Comparison of ENCODE assay signal across 8 cellular contexts in genomic region chr6:4008324-4009047, GRCh38.
DNase-seq lines count a peak whose midpoint lies in the region; ATAC-seq and TF ChIP-seq lines count a peak whose summit lies in the region.

No MANE protein-coding gene starts in this region.

- in situ Hi-C loops in astrocyte of the spinal cord (cut with HindIII; ENCODE audit: low sequenced_read_pairs): no loop called here

- peak; percentile 59 for TF ChIP-seq CTCF in astrocyte of the spinal cord (IDR thresholded peaks at IDR 0.05; ENCODE audit: low read depth, low read length)
- peak; percentile 31 to 64 (median 49) for TF ChIP-seq CTCF in tibial nerve (IDR thresholded peaks at IDR 0.05)

- peak in 1 of 2 donors; percentile 18 for TF ChIP-seq EP300 in tibial nerve (IDR thresholded peaks at IDR 0.05)

- H3K36me3 ChIP-seq in tibial nerve: peaks cover 0 to 10% (median 0%) of the 10 kb centered on the region in 3 donors

- TF ChIP-seq POLR2A in tibial nerve (IDR thresholded peaks at IDR 0.05): no peak

- no peaks in the 10 kb centered on the region for H3K27me3 ChIP-seq in tibial nerve

- DNase-seq in Ammon's horn (ENCODE audit: low spot score) (peak; percentile 61), NCI-H748 (lab: John Stamatoyannopoulos, UW; ENCODE audit: unreplicated experiment) (peak; percentile 68), astrocyte of the spinal cord (ENCODE audit: low read depth, low spot score) (peak; percentile 88), kidney glomerular epithelial cell (lab: John Stamatoyannopoulos, UW) (peak; percentile 66), tibial nerve (ENCODE audit: low spot score in 2 of 2) (no peak), cerebellar nuclear complex (lab: John Stamatoyannopoulos, UW) (no peak)
- DNase-seq in activated naive CD4-positive, alpha-beta T cell treated with Interleukin-2 at 50 U/mL for 16 hours: no peak

- no peak overlapping the region for H3K27ac ChIP-seq in tibial nerve

- ATAC-seq in GM18511 (IDR thresholded peaks at IDR 0.05; ENCODE audit: unreplicated experiment): peak; percentile 46

- WGBS in tibial nerve, 2 donors: 73 to 80% methylated on average over 3 of the region's 3 CpGs

- H3K4me1 ChIP-seq in tibial nerve: peaks cover 0 to 13% (median 0%) of the 10 kb centered on the region in 4 donors

- no peak overlapping the region for H3K4me3 ChIP-seq in astrocyte of the spinal cord (ENCODE audit: low read depth, low read length)
- no peak overlapping the region for H3K4me3 ChIP-seq in tibial nerve

- H3K9me3 ChIP-seq in tibial nerve: no peaks in the 10 kb centered on the region

Comparison
In these comparisons a context has a peak if more than half of its experiments do, and no peak if none do; other contexts are left out.
1. DNase-seq: peak in Ammon's horn (single experiment), NCI-H748 (single experiment), astrocyte of the spinal cord (single experiment) and kidney glomerular epithelial cell (single experiment); none in tibial nerve (0 of 2), cerebellar nuclear complex (0 of 2) and activated naive CD4-positive, alpha-beta T cell treated with Interleukin-2 at 50 U/mL for 16 hours (single experiment).